Comparison of ENCODE assay signal across 21 cellular contexts in genomic region chr4:127843704-127844604, GRCh38.
"Had no signal": no experiment of that assay in that cellular context is flagged by ENCODE, and none has a peak within 500 bp of the region (broad histone marks: within the 10 kb centered on the region; RNA-seq: fewer than 3 reads in every experiment).

No MANE protein-coding gene starts in this region.

- H3K4me1 ChIP-seq: colonic mucosa, parathyroid adenoma, thyroid gland had no signal

- H3K4me1 Mint-ChIP-seq: activated CD4-positive, alpha-beta T cell treated with anti-CD3 and anti-CD28 coated beads, Interleukin-2, amount 10 ng/mL, durations not matched to agents 7 days and 5 days; activated naive CD8-positive, alpha-beta T cell treated with anti-CD3 and anti-CD28 coated beads, Interleukin-2, amount 50 U/mL, for 24 hours; brain; natural killer cell; stimulated activated memory B cell treated with anti-CD40 and anti-IgM and Interleukin-4, amounts not matched to agents 10 μg/mL and 1 μg/mL and 100 μg/mL, for 72 hours had no signal

- H3K79me2 ChIP-seq: parathyroid adenoma had no signal

- ATAC-seq: activated naive CD8-positive, alpha-beta T cell treated with anti-CD3 and anti-CD28 coated beads, Interleukin-2, amount 50 U/mL, for 24 hours; activated T-cell treated with anti-CD3 and anti-CD28 coated beads, Interleukin-2, amount 50 U/mL, for 4 hours; left ventricle myocardium superior; natural killer cell; stimulated activated memory B cell treated with anti-CD40 and anti-IgM and Interleukin-4, amounts not matched to agents 10 μg/mL and 1 μg/mL and 100 μg/mL, for 72 hours had no signal

- H3K36me3 ChIP-seq: colonic mucosa, neutrophil, right lobe of liver, thyroid gland had no signal

- H3K9ac ChIP-seq: parathyroid adenoma had no signal

- DNase-seq: activated CD4-positive, alpha-beta T cell treated with anti-CD3 and anti-CD28 coated beads, Interleukin-2, amount 10 ng/mL, durations not matched to agents 7 days and 5 days; activated CD8-positive, alpha-beta memory T cell treated with anti-CD3 and anti-CD28 coated beads, Interleukin-2, amount 50 U/mL, for 4 hours; activated naive CD4-positive, alpha-beta T cell treated with anti-CD3 and anti-CD28 coated beads for 36 hours; activated naive CD8-positive, alpha-beta T cell treated with anti-CD3 and anti-CD28 coated beads, Interleukin-2, amount 50 U/mL, for 24 hours; activated T-cell treated with anti-CD3 and anti-CD28 coated beads, Interleukin-2, amount 50 U/mL, for 4 hours; central memory CD4-positive, alpha-beta T cell; colonic mucosa; hypothalamus; kidney glomerular epithelial cell; left ventricle myocardium superior; natural killer cell; right lobe of liver; small intestine; stimulated activated CD4-positive, alpha-beta T cell treated with anti-CD3 and anti-CD28 coated beads, Interleukin-15, amount 100 ng/mL, for 24 hours; stimulated activated CD4-positive, alpha-beta T cell treated with anti-CD3 and anti-CD28 coated beads, Interleukin-4, amount 100 ng/mL, for 24 hours; thyroid gland had no signal

- H3K4me3 ChIP-seq: colonic mucosa, right lobe of liver, thyroid gland had no signal

- H3K27ac Mint-ChIP-seq: activated CD4-positive, alpha-beta T cell treated with anti-CD3 and anti-CD28 coated beads, Interleukin-2, amount 10 ng/mL, durations not matched to agents 7 days and 5 days; activated naive CD4-positive, alpha-beta T cell treated with anti-CD3 and anti-CD28 coated beads for 36 hours; activated naive CD8-positive, alpha-beta T cell treated with anti-CD3 and anti-CD28 coated beads, Interleukin-2, amount 50 U/mL, for 24 hours; brain; natural killer cell; stimulated activated memory B cell treated with anti-CD40 and anti-IgM and Interleukin-4, amounts not matched to agents 10 μg/mL and 1 μg/mL and 100 μg/mL, for 72 hours; T-helper 2 cell treated with Interferon-gamma antibody and Interleukin-4, amounts not matched to agents 5 μg/mL and 100 μg/mL, for 36 hours had no signal

- H3K27me3 ChIP-seq: colonic mucosa, neutrophil, right lobe of liver, thyroid gland had no signal

- H3K4me3 Mint-ChIP-seq: activated CD4-positive, alpha-beta T cell treated with anti-CD3 and anti-CD28 coated beads, Interleukin-2, amount 10 ng/mL, durations not matched to agents 7 days and 5 days; activated naive CD4-positive, alpha-beta T cell treated with anti-CD3 and anti-CD28 coated beads for 36 hours; activated naive CD8-positive, alpha-beta T cell treated with anti-CD3 and anti-CD28 coated beads, Interleukin-2, amount 50 U/mL, for 24 hours; activated T-cell treated with anti-CD3 and anti-CD28 coated beads, Interleukin-2, amount 50 U/mL, for 4 hours; brain; natural killer cell; stimulated activated memory B cell treated with anti-CD40 and anti-IgM and Interleukin-4, amounts not matched to agents 10 μg/mL and 1 μg/mL and 100 μg/mL, for 72 hours; T-helper 2 cell treated with Interferon-gamma antibody and Interleukin-4, amounts not matched to agents 5 μg/mL and 100 μg/mL, for 36 hours had no signal

- H3K27me3 Mint-ChIP-seq: activated CD4-positive, alpha-beta T cell treated with anti-CD3 and anti-CD28 coated beads, Interleukin-2, amount 10 ng/mL, durations not matched to agents 7 days and 5 days; activated naive CD8-positive, alpha-beta T cell treated with anti-CD3 and anti-CD28 coated beads, Interleukin-2, amount 50 U/mL, for 24 hours; brain; stimulated activated memory B cell treated with anti-CD40 and anti-IgM and Interleukin-4, amounts not matched to agents 10 μg/mL and 1 μg/mL and 100 μg/mL, for 72 hours had no signal

- H3K27ac ChIP-seq: colonic mucosa, neutrophil, parathyroid adenoma, right lobe of liver, thyroid gland had no signal
